Comparison of ENCODE assay signal across 8 cellular contexts in genomic region chr17:30824356-30825145, GRCh38. TPM values are rescaled to one million over a fixed set of nuclear protein-coding genes. Genes with fewer than 3 reads are reported as not detected.
DNase-seq lines count a peak whose midpoint lies in the region; ATAC-seq, FAIRE-seq and TF ChIP-seq lines count a peak whose summit lies in the region.

TSS of gene CRLF3 (minus strand) at chr17:30824692. CDS start at chr17:30824651, 41 bp downstream.

- DNase-seq in AG08395 (ENCODE audit: low spot score) (peak; percentile 98), NCI-H2227 (lab: John Stamatoyannopoulos, UW; ENCODE audit: unreplicated experiment) (peak; percentile 93), bronchial epithelial cell (ENCODE audit: low read depth) (peak; percentile 82), immature natural killer cell (peak; percentile 87 to 90 (median 90)), smooth muscle cell of the brain vasculature (ENCODE audit: low read depth, low spot score) (peak; percentile 68)

- H3K4me3 Mint-ChIP-seq in immature natural killer cell = peak within 1 kb of the TSS; percentile 90 to 96 (median 93)

- peaks cover 43 to 45% of the 10 kb centered on the region in 2 donors for H3K4me1 Mint-ChIP-seq in immature natural killer cell

- H3K27ac Mint-ChIP-seq in immature natural killer cell = peak within 1 kb of the TSS; percentile 83 to 94 (median 90)

- ATAC-seq in GM18907 (IDR thresholded peaks at IDR 0.05; ENCODE audit: unreplicated experiment) (peak; percentile 81), HG03159 (IDR thresholded peaks at IDR 0.05; ENCODE audit: unreplicated experiment) (peak; percentile 81)

- peaks cover 1 to 4% (median 2%) of the 10 kb centered on the region in 3 donors for H3K27me3 Mint-ChIP-seq in immature natural killer cell (ENCODE audit: low read depth in 3 of 3)

- no peaks in the 10 kb centered on the region for H3K9me3 Mint-ChIP-seq in immature natural killer cell

- H3K36me3 Mint-ChIP-seq in immature natural killer cell = no peaks in the 10 kb centered on the region

- TF ChIP-seq CTCF in WI38 (IDR thresholded peaks at IDR 0.05; ENCODE audit: low read depth, low read length) (peak; percentile 15; the same call in 1 of the 2 replicates), bronchial epithelial cell (IDR thresholded peaks at IDR 0.05; ENCODE audit: insufficient read depth, low read length, severe bottlenecking) (peak; percentile 62)

- FAIRE-seq in bronchial epithelial cell (lab: Jason Lieb, UNC) = no peak

- no peaks in the 10 kb centered on the region for H3K36me3 ChIP-seq in bronchial epithelial cell (ENCODE audit: control insufficient read depth, insufficient read depth, low read length)

- no peaks in the 10 kb centered on the region for H3K27me3 ChIP-seq in bronchial epithelial cell (ENCODE audit: control insufficient read depth, insufficient read depth, low read length)

- peak within 1 kb of the TSS; percentile 80 for H3K4me3 ChIP-seq in WI38 (ENCODE audit: low read depth, low read length)
- peak within 1 kb of the TSS; percentile 74 for H3K4me3 ChIP-seq in bronchial epithelial cell (ENCODE audit: low read depth, low read length)

RNA-seq across cellular contexts. Expression of gene CRLF3, which starts in this region (rescaled TPM):
- total RNA-seq in bronchial epithelial cell = 22.9 and 27.6 TPM in 2 replicates
- 10 to 100 TPM; 85.8 to 98.7 (median 97.8) TPM for polyA plus RNA-seq in immature natural killer cell

Comparison
In these comparisons a context has a peak if more than half of its experiments do, and no peak if none do; other contexts are left out.
1. Peak in every context shown above with its lines: DNase-seq, ATAC-seq and H3K4me3 ChIP-seq.